ENCODE assay signal across 1 cellular context in the genomic region with DNA sequence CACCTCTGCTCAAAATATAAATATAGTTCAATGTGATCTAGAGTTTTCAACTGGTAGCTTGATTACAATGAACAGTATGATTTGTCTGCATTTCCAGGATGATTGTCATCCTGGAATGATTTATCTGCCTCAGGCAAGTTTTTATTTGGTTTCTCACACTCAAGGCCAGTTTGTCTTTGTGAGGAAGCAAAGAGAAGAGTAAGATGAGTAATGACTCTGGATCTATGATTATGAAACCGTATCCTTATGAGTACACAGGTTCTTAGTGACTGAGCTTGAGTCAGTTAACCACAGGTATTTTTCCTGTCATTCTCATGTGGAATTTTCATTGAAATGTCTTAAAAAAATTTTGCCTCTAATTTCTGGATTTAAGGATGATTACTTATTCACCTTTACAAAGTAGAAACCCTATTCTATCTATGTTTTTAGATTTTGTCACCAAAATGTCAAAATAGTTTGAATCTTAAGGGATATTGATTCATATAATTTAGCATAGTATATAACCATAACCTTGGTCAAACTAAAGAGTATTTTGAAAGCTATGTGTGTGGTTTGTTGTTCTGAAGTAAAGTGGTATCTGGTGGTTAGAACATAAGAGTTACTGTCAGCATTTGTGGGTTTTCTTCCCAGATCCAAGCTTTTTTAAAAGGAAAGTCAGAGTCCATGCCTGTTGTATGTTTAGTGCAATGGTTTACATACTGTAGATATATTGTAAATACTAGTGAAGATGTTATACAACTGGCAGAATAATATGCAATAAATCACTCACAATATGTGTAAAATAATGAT.
A peak's percentile ranks its signal among the peaks of the same experiment; 100 is the strongest.
TF ChIP-seq lines count a peak whose summit lies in the region.

No MANE protein-coding gene starts in this region.

TF ChIP-seq in A549, 52 proteins besides CTCF, POLR2A, EP300 and RAD21 (continued from another document):
- TF ChIP-seq, protein P1, sequence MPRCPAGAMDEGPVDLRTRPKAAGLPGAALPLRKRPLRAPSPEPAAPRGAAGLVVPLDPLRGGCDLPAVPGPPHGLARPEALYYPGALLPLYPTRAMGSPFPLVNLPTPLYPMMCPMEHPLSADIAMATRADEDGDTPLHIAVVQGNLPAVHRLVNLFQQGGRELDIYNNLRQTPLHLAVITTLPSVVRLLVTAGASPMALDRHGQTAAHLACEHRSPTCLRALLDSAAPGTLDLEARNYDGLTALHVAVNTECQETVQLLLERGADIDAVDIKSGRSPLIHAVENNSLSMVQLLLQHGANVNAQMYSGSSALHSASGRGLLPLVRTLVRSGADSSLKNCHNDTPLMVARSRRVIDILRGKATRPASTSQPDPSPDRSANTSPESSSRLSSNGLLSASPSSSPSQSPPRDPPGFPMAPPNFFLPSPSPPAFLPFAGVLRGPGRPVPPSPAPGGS (IDR thresholded peaks at IDR 0.05) = peak; percentile 96
- TF ChIP-seq NPAS2 (CRISPR knock-in tag; IDR thresholded peaks at IDR 0.05; ENCODE audit: borderline replicate concordance) = no peak
- no peak for TF ChIP-seq TFCP2L1 (CRISPR knock-in tag; IDR thresholded peaks at IDR 0.05)
- TF ChIP-seq CEBPB (IDR thresholded peaks at IDR 0.05) = peak; percentile 86 to 99
- TF ChIP-seq, protein P2, sequence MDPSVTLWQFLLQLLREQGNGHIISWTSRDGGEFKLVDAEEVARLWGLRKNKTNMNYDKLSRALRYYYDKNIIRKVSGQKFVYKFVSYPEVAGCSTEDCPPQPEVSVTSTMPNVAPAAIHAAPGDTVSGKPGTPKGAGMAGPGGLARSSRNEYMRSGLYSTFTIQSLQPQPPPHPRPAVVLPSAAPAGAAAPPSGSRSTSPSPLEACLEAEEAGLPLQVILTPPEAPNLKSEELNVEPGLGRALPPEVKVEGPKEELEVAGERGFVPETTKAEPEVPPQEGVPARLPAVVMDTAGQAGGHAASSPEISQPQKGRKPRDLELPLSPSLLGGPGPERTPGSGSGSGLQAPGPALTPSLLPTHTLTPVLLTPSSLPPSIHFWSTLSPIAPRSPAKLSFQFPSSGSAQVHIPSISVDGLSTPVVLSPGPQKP (IDR thresholded peaks at IDR 0.05; ENCODE audit: low read depth, low read length) = no peak
- TF ChIP-seq MAZ (IDR thresholded peaks at IDR 0.05; ENCODE audit: borderline replicate concordance, low read depth, low read length) = no peak
- TF ChIP-seq MYC (IDR thresholded peaks at IDR 0.05; ENCODE audit: borderline replicate concordance, low read length) = no peak
- TF ChIP-seq FOSB (CRISPR knock-in tag; IDR thresholded peaks at IDR 0.05) = no peak
- TF ChIP-seq RARB (CRISPR knock-in tag; IDR thresholded peaks at IDR 0.05) = no peak
- TF ChIP-seq, protein P3, sequence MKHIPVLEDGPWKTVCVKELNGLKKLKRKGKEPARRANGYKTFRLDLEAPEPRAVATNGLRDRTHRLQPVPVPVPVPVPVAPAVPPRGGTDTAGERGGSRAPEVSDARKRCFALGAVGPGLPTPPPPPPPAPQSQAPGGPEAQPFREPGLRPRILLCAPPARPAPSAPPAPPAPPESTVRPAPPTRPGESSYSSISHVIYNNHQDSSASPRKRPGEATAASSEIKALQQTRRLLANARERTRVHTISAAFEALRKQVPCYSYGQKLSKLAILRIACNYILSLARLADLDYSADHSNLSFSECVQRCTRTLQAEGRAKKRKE (CRISPR knock-in tag; IDR thresholded peaks at IDR 0.05; ENCODE audit: low read depth) = no peak
- TF ChIP-seq JUNB (IDR thresholded peaks at IDR 0.05) = peak; percentile 100
- no peak for TF ChIP-seq BHLHE40 (IDR thresholded peaks at IDR 0.05; ENCODE audit: low read depth, low read length)
- no peak for TF ChIP-seq ZFP36 (IDR thresholded peaks at IDR 0.05; ENCODE audit: borderline replicate concordance, partially characterized antibody)
- peak; percentile 97 for TF ChIP-seq GATA3 (IDR thresholded peaks at IDR 0.05; ENCODE audit: borderline replicate concordance)
- TF ChIP-seq JUN (IDR thresholded peaks at IDR 0.05) = peak; percentile 97 to 98
- TF ChIP-seq, protein P4, sequence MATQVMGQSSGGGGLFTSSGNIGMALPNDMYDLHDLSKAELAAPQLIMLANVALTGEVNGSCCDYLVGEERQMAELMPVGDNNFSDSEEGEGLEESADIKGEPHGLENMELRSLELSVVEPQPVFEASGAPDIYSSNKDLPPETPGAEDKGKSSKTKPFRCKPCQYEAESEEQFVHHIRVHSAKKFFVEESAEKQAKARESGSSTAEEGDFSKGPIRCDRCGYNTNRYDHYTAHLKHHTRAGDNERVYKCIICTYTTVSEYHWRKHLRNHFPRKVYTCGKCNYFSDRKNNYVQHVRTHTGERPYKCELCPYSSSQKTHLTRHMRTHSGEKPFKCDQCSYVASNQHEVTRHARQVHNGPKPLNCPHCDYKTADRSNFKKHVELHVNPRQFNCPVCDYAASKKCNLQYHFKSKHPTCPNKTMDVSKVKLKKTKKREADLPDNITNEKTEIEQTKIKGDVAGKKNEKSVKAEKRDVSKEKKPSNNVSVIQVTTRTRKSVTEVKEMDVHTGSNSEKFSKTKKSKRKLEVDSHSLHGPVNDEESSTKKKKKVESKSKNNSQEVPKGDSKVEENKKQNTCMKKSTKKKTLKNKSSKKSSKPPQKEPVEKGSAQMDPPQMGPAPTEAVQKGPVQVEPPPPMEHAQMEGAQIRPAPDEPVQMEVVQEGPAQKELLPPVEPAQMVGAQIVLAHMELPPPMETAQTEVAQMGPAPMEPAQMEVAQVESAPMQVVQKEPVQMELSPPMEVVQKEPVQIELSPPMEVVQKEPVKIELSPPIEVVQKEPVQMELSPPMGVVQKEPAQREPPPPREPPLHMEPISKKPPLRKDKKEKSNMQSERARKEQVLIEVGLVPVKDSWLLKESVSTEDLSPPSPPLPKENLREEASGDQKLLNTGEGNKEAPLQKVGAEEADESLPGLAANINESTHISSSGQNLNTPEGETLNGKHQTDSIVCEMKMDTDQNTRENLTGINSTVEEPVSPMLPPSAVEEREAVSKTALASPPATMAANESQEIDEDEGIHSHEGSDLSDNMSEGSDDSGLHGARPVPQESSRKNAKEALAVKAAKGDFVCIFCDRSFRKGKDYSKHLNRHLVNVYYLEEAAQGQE (IDR thresholded peaks at IDR 0.05) = no peak
- no peak; the same call in 1 of the 2 replicates for TF ChIP-seq FOXS1 (CRISPR knock-in tag; IDR thresholded peaks at IDR 0.05)
- TF ChIP-seq ESRRA (IDR thresholded peaks at IDR 0.05; ENCODE audit: borderline replicate concordance, low read length) = no peak
- TF ChIP-seq KDM5A (IDR thresholded peaks at IDR 0.05) = no peak
- peak; percentile 55; the same call in 2 of the 3 replicates for TF ChIP-seq SMC3 (IDR thresholded peaks at IDR 0.05)
- no peak for TF ChIP-seq RFX5 (IDR thresholded peaks at IDR 0.05)
